ENCODE assay signal across 29 cellular contexts in genomic region chr10:125348536-125348935, GRCh38.
DNase-seq lines count a peak whose midpoint lies in the region; ATAC-seq lines count a peak whose summit lies in the region.
"Had no signal": no experiment of that assay in that cellular context is flagged by ENCODE, and none has a peak within 500 bp of the region (broad histone marks: within the 10 kb centered on the region; RNA-seq: fewer than 3 reads in every experiment).

No MANE protein-coding gene starts in this region.

- no peaks in the 10 kb centered on the region for H3K27me3 Mint-ChIP-seq in activated CD8-positive, alpha-beta T cell treated with anti-CD3 and anti-CD28 coated beads, Interleukin-2, amount 10 ng/mL, durations not matched to agents 7 days and 5 days (ENCODE audit: low read depth)
- H3K27me3 Mint-ChIP-seq: CD4-positive, CD25-positive, alpha-beta regulatory T cell had no signal

- peak; percentile 58 to 83 for DNase-seq in trophoblast cell
- no peak for DNase-seq in activated CD8-positive, alpha-beta T cell treated with anti-CD3 and anti-CD28 coated beads, Interleukin-2, amount 10 ng/mL, durations not matched to agents 7 days and 5 days
- DNase-seq: 8988T; ACHN; AML-193; BE2C; C1 segment of cervical spinal cord; Caco-2; Calu3; CD4-positive, alpha-beta memory T cell; CD4-positive, alpha-beta T cell; CD4-positive, CD25-positive, alpha-beta regulatory T cell; CD8-positive, alpha-beta memory T cell; CD8-positive, alpha-beta T cell; COR-L47; DMS 273 treated with DMSO at 0.1 percent for 48 hours; DMS153; DMS53; DMS79; DMS79 treated with DMSO at 0.1 percent for 48 hours; DND-41; EL had no signal

- POLR2A ChIA-PET in activated CD8-positive, alpha-beta T cell treated with anti-CD3 and anti-CD28 coated beads, Interleukin-2, amount 10 ng/mL, durations not matched to agents 7 days and 5 days (lab: Charles Lee), result no interaction called here

- H2AK5ac ChIP-seq in trophoblast cell (ENCODE audit: low read length), result no peak overlapping the region

- no peaks in the 10 kb centered on the region for H3K9me3 ChIP-seq in trophoblast cell (ENCODE audit: insufficient read depth, low read depth, low read length)
- H3K9me3 ChIP-seq: A549; BE2C; BLaER1; BLaER1 treated with 17β-estradiol and CSF1 and Interleukin-3, amounts not matched to agents 10 nM and 100 nM; Caco-2 had no signal

- WGBS in trophoblast cell (ENCODE audit: extremely low coverage, insufficient coverage, insufficient read length), result no CpG with 5 or more reads among the region's 2 CpGs

- no peak overlapping the region for H3K4me3 Mint-ChIP-seq in activated CD8-positive, alpha-beta T cell treated with anti-CD3 and anti-CD28 coated beads, Interleukin-2, amount 10 ng/mL, durations not matched to agents 7 days and 5 days
- H3K4me3 Mint-ChIP-seq: B cell; CD14-positive monocyte; CD4-positive, alpha-beta memory T cell; CD4-positive, alpha-beta T cell; CD4-positive, CD25-positive, alpha-beta regulatory T cell; CD8-positive, alpha-beta memory T cell; CD8-positive, alpha-beta T cell had no signal

- H4K8ac ChIP-seq in trophoblast cell (ENCODE audit: low read depth, low read length), result no peak overlapping the region

- no peaks in the 10 kb centered on the region for H3K27me3 ChIP-seq in trophoblast cell (ENCODE audit: insufficient read depth, low read length)
- H3K27me3 ChIP-seq: BLaER1; BLaER1 treated with 17β-estradiol and CSF1 and Interleukin-3, amounts not matched to agents 10 nM and 100 nM had no signal

- no peak overlapping the region for H4K12ac ChIP-seq in trophoblast cell (ENCODE audit: low read depth, low read length)

- H3K27ac Mint-ChIP-seq in activated CD8-positive, alpha-beta T cell treated with anti-CD3 and anti-CD28 coated beads, Interleukin-2, amount 10 ng/mL, durations not matched to agents 7 days and 5 days, result no peak overlapping the region
- H3K27ac Mint-ChIP-seq: B cell; CD14-positive monocyte; CD4-positive, alpha-beta memory T cell; CD4-positive, alpha-beta T cell; CD4-positive, CD25-positive, alpha-beta regulatory T cell; CD8-positive, alpha-beta T cell had no signal

- H3K4me1 ChIP-seq in trophoblast cell (ENCODE audit: control insufficient read depth in 1 of 2, insufficient read depth in 2 of 2, low read length in 2 of 2), result no peaks in the 10 kb centered on the region
- H3K4me1 ChIP-seq: BE2C, Caco-2 had no signal

- no peaks in the 10 kb centered on the region for H3K36me3 ChIP-seq in trophoblast cell (ENCODE audit: control insufficient read depth in 1 of 2, insufficient read depth in 2 of 2, low read length in 2 of 2)
- H3K36me3 ChIP-seq: BE2C; BLaER1; BLaER1 treated with 17β-estradiol and CSF1 and Interleukin-3, amounts not matched to agents 10 nM and 100 nM had no signal

- H3K23ac ChIP-seq in trophoblast cell (ENCODE audit: low read length), result no peak overlapping the region

- H3K4ac ChIP-seq in trophoblast cell (ENCODE audit: low read depth, low read length), result no peak overlapping the region

- H3K79me1 ChIP-seq in trophoblast cell (ENCODE audit: low read length), result no peaks in the 10 kb centered on the region

- CTCF ChIA-PET in activated CD8-positive, alpha-beta T cell treated with anti-CD3 and anti-CD28 coated beads, Interleukin-2, amount 10 ng/mL, durations not matched to agents 7 days and 5 days (lab: Charles Lee), result no interaction called here

- H3K9ac ChIP-seq in trophoblast cell (ENCODE audit: low read length), result no peak overlapping the region
- H3K9ac ChIP-seq: BLaER1; BLaER1 treated with 17β-estradiol and CSF1 and Interleukin-3, amounts not matched to agents 10 nM and 100 nM had no signal

- no peak overlapping the region for H2BK120ac ChIP-seq in trophoblast cell (ENCODE audit: insufficient read depth, low read length, poor library complexity)

- H2AFZ ChIP-seq in trophoblast cell (ENCODE audit: insufficient read depth, low read length, poor library complexity), result no peak overlapping the region

- H3K79me2 ChIP-seq in trophoblast cell (ENCODE audit: control insufficient read depth, insufficient read depth, low read length, poor library complexity), result no peaks in the 10 kb centered on the region

- H2BK12ac ChIP-seq in trophoblast cell (ENCODE audit: low read length), result no peak overlapping the region

- ATAC-seq in activated CD8-positive, alpha-beta T cell treated with anti-CD3 and anti-CD28 coated beads, Interleukin-2, amount 10 ng/mL, durations not matched to agents 7 days and 5 days, result no peak
- ATAC-seq: A549; CD8-positive, alpha-beta T cell had no signal

- H3K4me1 Mint-ChIP-seq in activated CD8-positive, alpha-beta T cell treated with anti-CD3 and anti-CD28 coated beads, Interleukin-2, amount 10 ng/mL, durations not matched to agents 7 days and 5 days (ENCODE audit: low read depth), result no peaks in the 10 kb centered on the region
- H3K4me1 Mint-ChIP-seq: CD14-positive monocyte; CD4-positive, CD25-positive, alpha-beta regulatory T cell; CD8-positive, alpha-beta memory T cell had no signal

- H2BK5ac ChIP-seq in trophoblast cell (ENCODE audit: low read depth, low read length, poor library complexity), result no peak overlapping the region

- no peak overlapping the region for H3K4me2 ChIP-seq in trophoblast cell (ENCODE audit: low read length)
- H3K4me2 ChIP-seq: A549; BLaER1; BLaER1 treated with 17β-estradiol and CSF1 and Interleukin-3, amounts not matched to agents 10 nM and 100 nM had no signal

- no peak overlapping the region for H3K18ac ChIP-seq in trophoblast cell (ENCODE audit: low read length)

- H3K27ac ChIP-seq in trophoblast cell (ENCODE audit: low read depth, low read length), result no peak overlapping the region
- H3K27ac ChIP-seq: 22Rv1; A549; BLaER1; BLaER1 treated with 17β-estradiol and CSF1 and Interleukin-3, amounts not matched to agents 10 nM and 100 nM; C4-2B had no signal

- no peak overlapping the region for H3K14ac ChIP-seq in trophoblast cell (ENCODE audit: low read length)

- no peaks in the 10 kb centered on the region for H3K9me3 Mint-ChIP-seq in activated CD8-positive, alpha-beta T cell treated with anti-CD3 and anti-CD28 coated beads, Interleukin-2, amount 10 ng/mL, durations not matched to agents 7 days and 5 days (ENCODE audit: insufficient read depth)
- H3K9me3 Mint-ChIP-seq: CD4-positive, alpha-beta T cell; CD8-positive, alpha-beta T cell had no signal

- H4K91ac ChIP-seq in trophoblast cell (ENCODE audit: low read depth, low read length), result no peak overlapping the region

- no peaks in the 10 kb centered on the region for H3K36me3 Mint-ChIP-seq in activated CD8-positive, alpha-beta T cell treated with anti-CD3 and anti-CD28 coated beads, Interleukin-2, amount 10 ng/mL, durations not matched to agents 7 days and 5 days (ENCODE audit: low read depth)
- H3K36me3 Mint-ChIP-seq: CD14-positive monocyte; CD4-positive, alpha-beta memory T cell; CD4-positive, CD25-positive, alpha-beta regulatory T cell; CD8-positive, alpha-beta memory T cell; CD8-positive, alpha-beta T cell had no signal

- H3K4me3 ChIP-seq in trophoblast cell (ENCODE audit: low read depth, low read length), result no peak overlapping the region
- H3K4me3 ChIP-seq: A549; BLaER1; BLaER1 treated with 17β-estradiol and CSF1 and Interleukin-3, amounts not matched to agents 10 nM and 100 nM had no signal
